Comparison of ENCODE assay signal across 29 cellular contexts in genomic region chr2:130882991-130883390, GRCh38. TPM values are rescaled to one million over a fixed set of nuclear protein-coding genes. Genes with fewer than 3 reads are reported as not detected.
"Had no signal": no experiment of that assay in that cellular context is flagged by ENCODE, and none has a peak within 500 bp of the region (broad histone marks: within the 10 kb centered on the region; RNA-seq: fewer than 3 reads in every experiment).

No MANE protein-coding gene starts in this region.

- H3K9me3 ChIP-seq: body of pancreas, MG63 had no signal

- H3K27ac ChIP-seq: body of pancreas had no signal

- H3K36me3 ChIP-seq: MG63 had no signal

- DNase-seq: activated CD4-positive, alpha-beta T cell treated with anti-CD3 and anti-CD28 coated beads, Interleukin-2, amount 10 ng/mL, durations not matched to agents 24 days and 14 days; activated CD4-positive, alpha-beta T cell treated with anti-CD3 and anti-CD28 coated beads, Interleukin-2, amount 50 U/mL, for 4 hours; activated CD8-positive, alpha-beta T cell treated with anti-CD3 and anti-CD28 coated beads for 36 hours; activated gamma-delta T cell; activated naive CD4-positive, alpha-beta T cell treated with Interleukin-2 at 50 U/mL for 16 hours; activated naive CD8-positive, alpha-beta T cell treated with anti-CD3 and anti-CD28 coated beads, Interleukin-2, amount 10 ng/mL, durations not matched to agents 7 days and 5 days; activated T-cell treated with anti-CD3 and anti-CD28 coated beads, Interleukin-2, amount 50 U/mL, for 24 hours; amygdala; body of pancreas; caudate nucleus; cerebellar nuclear complex; Karpas-422; KBM-7; MG63; NCI-H1092; NCI-H1436 treated with DMSO at 0.1 percent for 48 hours; NCI-H1694 treated with DMSO at 0.1 percent for 48 hours; NCI-H2029; NCI-H345; NCI-H524 treated with DMSO at 0.1 percent for 48 hours; Right ventricle myocardium superior; RPMI8226; SW 1271; T-helper 1 cell; T1000 had no signal

- H3K27me3 ChIP-seq: body of pancreas, MG63 had no signal

- H3K4me1 Mint-ChIP-seq: activated CD4-positive, alpha-beta T cell treated with anti-CD3 and anti-CD28 coated beads, Interleukin-2, amount 10 ng/mL, durations not matched to agents 24 days and 14 days; activated naive CD4-positive, alpha-beta T cell treated with anti-CD3 and anti-CD28 coated beads, Interleukin-2, amount 50 U/mL, for 24 hours; activated naive CD8-positive, alpha-beta T cell treated with anti-CD3 and anti-CD28 coated beads, Interleukin-2, amount 10 ng/mL, durations not matched to agents 7 days and 5 days; IgD-negative memory B cell had no signal

- H3K36me3 Mint-ChIP-seq: activated naive CD4-positive, alpha-beta T cell treated with anti-CD3 and anti-CD28 coated beads, Interleukin-2, amount 50 U/mL, for 24 hours; activated naive CD8-positive, alpha-beta T cell treated with anti-CD3 and anti-CD28 coated beads, Interleukin-2, amount 10 ng/mL, durations not matched to agents 7 days and 5 days; IgD-negative memory B cell had no signal

- H3K27me3 Mint-ChIP-seq: activated CD8-positive, alpha-beta T cell treated with anti-CD3 and anti-CD28 coated beads for 36 hours had no signal

- H3K4me3 Mint-ChIP-seq: activated CD4-positive, alpha-beta T cell treated with anti-CD3 and anti-CD28 coated beads, Interleukin-2, amount 10 ng/mL, durations not matched to agents 24 days and 14 days; activated CD8-positive, alpha-beta T cell treated with anti-CD3 and anti-CD28 coated beads for 36 hours; activated naive CD4-positive, alpha-beta T cell treated with anti-CD3 and anti-CD28 coated beads, Interleukin-2, amount 50 U/mL, for 24 hours; activated naive CD8-positive, alpha-beta T cell treated with anti-CD3 and anti-CD28 coated beads, Interleukin-2, amount 10 ng/mL, durations not matched to agents 7 days and 5 days; activated T-cell treated with anti-CD3 and anti-CD28 coated beads, Interleukin-2, amount 50 U/mL, for 24 hours; IgD-negative memory B cell had no signal

- H3K27ac Mint-ChIP-seq: activated CD4-positive, alpha-beta T cell treated with anti-CD3 and anti-CD28 coated beads, Interleukin-2, amount 10 ng/mL, durations not matched to agents 24 days and 14 days; activated CD8-positive, alpha-beta T cell treated with anti-CD3 and anti-CD28 coated beads for 36 hours; activated naive CD4-positive, alpha-beta T cell treated with anti-CD3 and anti-CD28 coated beads, Interleukin-2, amount 50 U/mL, for 24 hours; activated naive CD8-positive, alpha-beta T cell treated with anti-CD3 and anti-CD28 coated beads, Interleukin-2, amount 10 ng/mL, durations not matched to agents 7 days and 5 days; activated T-cell treated with anti-CD3 and anti-CD28 coated beads, Interleukin-2, amount 50 U/mL, for 24 hours; IgD-negative memory B cell had no signal

- H3K9me3 Mint-ChIP-seq: activated CD4-positive, alpha-beta T cell treated with anti-CD3 and anti-CD28 coated beads, Interleukin-2, amount 10 ng/mL, durations not matched to agents 24 days and 14 days; activated CD8-positive, alpha-beta T cell treated with anti-CD3 and anti-CD28 coated beads for 36 hours; activated naive CD4-positive, alpha-beta T cell treated with anti-CD3 and anti-CD28 coated beads, Interleukin-2, amount 50 U/mL, for 24 hours; activated naive CD8-positive, alpha-beta T cell treated with anti-CD3 and anti-CD28 coated beads, Interleukin-2, amount 10 ng/mL, durations not matched to agents 7 days and 5 days; activated T-cell treated with anti-CD3 and anti-CD28 coated beads, Interleukin-2, amount 50 U/mL, for 24 hours; IgD-negative memory B cell had no signal

- H3K4me3 ChIP-seq: body of pancreas, MG63 had no signal

- ATAC-seq: activated CD8-positive, alpha-beta T cell treated with anti-CD3 and anti-CD28 coated beads for 36 hours; body of pancreas; Panc1 had no signal

RNA-seq across cellular contexts. Expression of gene ARHGEF4, which starts 46.3 kb away (rescaled TPM):
- total RNA-seq: T-helper 2 cell treated with Interferon-gamma antibody and Interleukin-4, amounts not matched to agents 100 ng/mL and 5 ng/mL, for 36 hours had no signal
